Comparison of ENCODE assay signal across 20 cellular contexts in genomic region chrX:109049903-109050302, GRCh38.
DNase-seq lines count a peak whose midpoint lies in the region; ATAC-seq and TF ChIP-seq lines count a peak whose summit lies in the region.
"Had no signal": no experiment of that assay in that cellular context is flagged by ENCODE, and none has a peak within 500 bp of the region (broad histone marks: within the 10 kb centered on the region; RNA-seq: fewer than 3 reads in every experiment).

No MANE protein-coding gene starts in this region.

- no peak overlapping the region for H3K23ac ChIP-seq in mesendoderm (ENCODE audit: low read length)

- no peak overlapping the region for H4K8ac ChIP-seq in mesendoderm (ENCODE audit: low read depth, low read length)

- H3K27ac ChIP-seq in OCI-LY3 (ENCODE audit: low read length) (no peak overlapping the region), mesendoderm (ENCODE audit: low read depth, low read length) (no peak overlapping the region)
- H3K27ac ChIP-seq: esophagus muscularis mucosa, skin epidermis, uterus had no signal

- H3K79me1 ChIP-seq in mesendoderm (ENCODE audit: low read length), result no peaks in the 10 kb centered on the region

- no peaks in the 10 kb centered on the region for H3K9me3 ChIP-seq in OCI-LY3 (ENCODE audit: insufficient read depth, low read length)
- H3K9me3 ChIP-seq: esophagus muscularis mucosa, uterus had no signal

- H3K18ac ChIP-seq in mesendoderm (ENCODE audit: low read length), result no peak overlapping the region

- no CpG with 5 or more reads among the region's 2 CpGs for WGBS in mesendoderm (ENCODE audit: extremely low coverage, insufficient coverage, low lambda C conversion rate)

- no peaks in the 10 kb centered on the region for H3K79me2 ChIP-seq in OCI-LY3 (ENCODE audit: low read length)
- no peaks in the 10 kb centered on the region for H3K79me2 ChIP-seq in mesendoderm (ENCODE audit: control insufficient read depth, insufficient read depth, low read length)

- no peak overlapping the region for H3K9ac ChIP-seq in OCI-LY3 (ENCODE audit: low read length)
- H3K9ac ChIP-seq in mesendoderm (ENCODE audit: low read length), result no peak overlapping the region

- TF ChIP-seq CTCF in GM12873 (IDR thresholded peaks at IDR 0.05; ENCODE audit: insufficient read depth, low read depth, low read length, missing control alignments), result peak; percentile 38
- TF ChIP-seq CTCF in OCI-LY3 (IDR thresholded peaks at IDR 0.05; ENCODE audit: low read depth, low read length), result peak; percentile 35

- H3K27me3 ChIP-seq in OCI-LY3 (ENCODE audit: low read depth, low read length) (no peaks in the 10 kb centered on the region), mesendoderm (ENCODE audit: insufficient read depth, low read length, poor library complexity) (no peaks in the 10 kb centered on the region)
- H3K27me3 ChIP-seq: esophagus muscularis mucosa, uterus had no signal

- H3K4me3 ChIP-seq in OCI-LY3 (ENCODE audit: low read length) (no peak overlapping the region), mesendoderm (ENCODE audit: low read length) (no peak overlapping the region)
- H3K4me3 ChIP-seq: esophagus muscularis mucosa, skin epidermis, uterus had no signal

- H2AK5ac ChIP-seq in mesendoderm (ENCODE audit: low read length), result no peak overlapping the region

- H2BK5ac ChIP-seq in mesendoderm (ENCODE audit: low read length), result no peak overlapping the region

- H3K4me2 ChIP-seq in OCI-LY3 (ENCODE audit: low read length) (no peak overlapping the region), mesendoderm (ENCODE audit: low read length) (no peak overlapping the region)

- no peak for ATAC-seq in HG03025 (IDR thresholded peaks at IDR 0.05; ENCODE audit: low FRiP score, unreplicated experiment)
- ATAC-seq: activated CD8-positive, alpha-beta T cell treated with anti-CD3 and anti-CD28 coated beads for 36 hours; naive thymus-derived CD4-positive, alpha-beta T cell had no signal

- H3K4me1 ChIP-seq in OCI-LY3 (ENCODE audit: low read length) (no peaks in the 10 kb centered on the region), mesendoderm (ENCODE audit: control insufficient read depth, low read depth, low read length) (no peaks in the 10 kb centered on the region)
- H3K4me1 ChIP-seq: esophagus muscularis mucosa, uterus had no signal

- H3K36me3 ChIP-seq in OCI-LY3 (replicated peaks; ENCODE audit: low read depth, low read length) (no peaks in the 10 kb centered on the region), mesendoderm (ENCODE audit: control insufficient read depth, insufficient read depth, low read length) (no peaks in the 10 kb centered on the region)
- H3K36me3 ChIP-seq: esophagus muscularis mucosa, uterus had no signal

- no peak overlapping the region for H2AFZ ChIP-seq in OCI-LY3 (ENCODE audit: low read depth, low read length)

- H2BK15ac ChIP-seq in mesendoderm (replicated peaks; ENCODE audit: low read depth), result no peak overlapping the region

- DNase-seq in dermis blood vessel endothelial cell, result peak; percentile 0
- DNase-seq in mesendoderm, result peak; percentile 45
- DNase-seq in OCI-M2 (lab: John Stamatoyannopoulos, UW; ENCODE audit: unreplicated experiment), result no peak
- no peak for DNase-seq in stimulated activated CD4-positive, alpha-beta T cell treated with anti-CD3 and anti-CD28 coated beads, Interleukin-2, amount 100 ng/mL, for 48 hours
- no peak for DNase-seq in dedifferentiated amniotic fluid mesenchymal stem cell (ENCODE audit: extremely low spot score)
- DNase-seq: activated CD8-positive, alpha-beta T cell treated with anti-CD3 and anti-CD28 coated beads for 36 hours; activated naive CD8-positive, alpha-beta T cell treated with anti-CD3 and anti-CD28 coated beads for 36 hours; head of caudate nucleus; Karpas-422; naive thymus-derived CD4-positive, alpha-beta T cell; NCI-H1436; NCI-H345; Right ventricle myocardium superior; stimulated activated CD4-positive, alpha-beta T cell treated with anti-CD3 and anti-CD28 coated beads, Interleukin-4, amount 100 ng/mL, for 4 hours; uterus had no signal

- no peak overlapping the region for H4K5ac ChIP-seq in mesendoderm (ENCODE audit: low read length)

- no peaks in the 10 kb centered on the region for H4K20me1 ChIP-seq in OCI-LY3 (ENCODE audit: insufficient read depth, low read length)

- no peak overlapping the region for H3K56ac ChIP-seq in mesendoderm (ENCODE audit: low read length)

- H2BK120ac ChIP-seq in mesendoderm (ENCODE audit: low read depth, low read length), result no peak overlapping the region

- H3K4ac ChIP-seq in mesendoderm (ENCODE audit: low read depth, low read length), result no peak overlapping the region

Comparison
In these comparisons a context has a peak if more than half of its experiments do, and no peak if none do; other contexts are left out.
1. DNase-seq: peak in dermis blood vessel endothelial cell (single experiment) and mesendoderm (single experiment); none in OCI-M2 (single experiment), stimulated activated CD4-positive, alpha-beta T cell treated with anti-CD3 and anti-CD28 coated beads, Interleukin-2, amount 100 ng/mL, for 48 hours (0 of 2) and dedifferentiated amniotic fluid mesenchymal stem cell (single experiment).